ENCODE assay signal across 34 cellular contexts in genomic region chr4:36533944-36534343, GRCh38.
"Had no signal": no experiment of that assay in that cellular context is flagged by ENCODE, and none has a peak within 500 bp of the region (broad histone marks: within the 10 kb centered on the region; RNA-seq: fewer than 3 reads in every experiment).

No MANE protein-coding gene starts in this region.

- H3K36me3 ChIP-seq: adrenal gland, breast epithelium, gastrocnemius medialis, heart left ventricle had no signal

- H3K27ac ChIP-seq: adrenal gland, breast epithelium, coronary artery, dorsolateral prefrontal cortex, gastrocnemius medialis, heart left ventricle, VCaP had no signal

- H3K4me1 ChIP-seq: adrenal gland, breast epithelium, gastrocnemius medialis, heart left ventricle had no signal

- ATAC-seq: activated CD8-positive, alpha-beta T cell treated with anti-CD3 and anti-CD28 coated beads for 36 hours; activated naive CD8-positive, alpha-beta T cell treated with anti-CD3 and anti-CD28 coated beads, Interleukin-2, amount 50 U/mL, for 24 hours; gastrocnemius medialis; heart left ventricle; WTC11 had no signal

- H3K4me3 Mint-ChIP-seq: activated CD4-positive, alpha-beta T cell treated with anti-CD3 and anti-CD28 coated beads, Interleukin-2, amount 10 ng/mL, durations not matched to agents 7 days and 5 days; activated CD8-positive, alpha-beta T cell treated with anti-CD3 and anti-CD28 coated beads for 36 hours; activated naive CD4-positive, alpha-beta T cell treated with anti-CD3 and anti-CD28 coated beads for 36 hours; activated naive CD4-positive, alpha-beta T cell treated with anti-CD3 and anti-CD28 coated beads, Interleukin-2, amount 50 U/mL, for 24 hours; activated naive CD8-positive, alpha-beta T cell treated with anti-CD3 and anti-CD28 coated beads for 36 hours; activated naive CD8-positive, alpha-beta T cell treated with anti-CD3 and anti-CD28 coated beads, Interleukin-2, amount 50 U/mL, for 24 hours; activated T-helper 1 cell treated with anti-CD3 and anti-CD28 coated beads, Interleukin-12 subunit alpha, Interleukin-12 subunit beta, Interleukin-2, Interleukin-4 antibody, amounts not matched to agents 30 ng/mL and 10 ng/mL and 1 ng/mL, durations not matched to agents 14 hours and 24 hours and 36 hours; brain; central memory CD8-positive, alpha-beta T cell; dendritic cell treated with granulocyte-macrophage colony-stimulating factor and Interleukin-4, amounts not matched to agents 40 ng/mL and 50 ng/mL, for 4 days; endodermal cell; WTC11 had no signal

- H3K4me1 Mint-ChIP-seq: activated CD4-positive, alpha-beta T cell treated with anti-CD3 and anti-CD28 coated beads, Interleukin-2, amount 10 ng/mL, durations not matched to agents 7 days and 5 days; activated naive CD4-positive, alpha-beta T cell treated with anti-CD3 and anti-CD28 coated beads, Interleukin-2, amount 50 U/mL, for 24 hours; activated naive CD8-positive, alpha-beta T cell treated with anti-CD3 and anti-CD28 coated beads for 36 hours; activated naive CD8-positive, alpha-beta T cell treated with anti-CD3 and anti-CD28 coated beads, Interleukin-2, amount 50 U/mL, for 24 hours; brain; central memory CD8-positive, alpha-beta T cell had no signal

- H3K27me3 ChIP-seq: adrenal gland, breast epithelium, dorsolateral prefrontal cortex, gastrocnemius medialis, heart left ventricle had no signal

- DNase-seq: activated CD4-positive, alpha-beta T cell treated with anti-CD3 and anti-CD28 coated beads for 1 hour; activated CD4-positive, alpha-beta T cell treated with anti-CD3 and anti-CD28 coated beads for 4 hours; activated CD4-positive, alpha-beta T cell treated with anti-CD3 and anti-CD28 coated beads, Interleukin-2, amount 10 ng/mL, durations not matched to agents 7 days and 5 days; activated CD4-positive, alpha-beta T cell treated with anti-CD3 and anti-CD28 coated beads, Interleukin-2, amount 50 U/mL, for 4 hours; activated CD8-positive, alpha-beta memory T cell treated with anti-CD3 and anti-CD28 coated beads for 24 hours; activated CD8-positive, alpha-beta memory T cell treated with anti-CD3 and anti-CD28 coated beads, Interleukin-2, amount 50 U/mL, for 4 hours; activated CD8-positive, alpha-beta T cell treated with anti-CD3 and anti-CD28 coated beads for 36 hours; activated effector memory CD4-positive, alpha-beta T cell treated with anti-CD3 and anti-CD28 coated beads, Interleukin-2, amount 50 U/mL, for 16 hours; activated naive CD4-positive, alpha-beta T cell treated with anti-CD3 and anti-CD28 coated beads for 36 hours; activated naive CD8-positive, alpha-beta T cell treated with anti-CD3 and anti-CD28 coated beads for 36 hours; activated naive CD8-positive, alpha-beta T cell treated with anti-CD3 and anti-CD28 coated beads, Interleukin-2, amount 50 U/mL, for 24 hours; activated T-cell treated with anti-CD3 and anti-CD28 coated beads, Interleukin-2, amount 50 U/mL, for 1 hour; activated T-cell treated with anti-CD3 and anti-CD28 coated beads, Interleukin-2, amount 50 U/mL, for 48 hours; adrenal gland; amygdala; aorta; dorsolateral prefrontal cortex; effector memory CD4-positive, alpha-beta T cell; endodermal cell; foreskin fibroblast; gastrocnemius medialis; glutamatergic neuron; heart left ventricle; T-helper 2 cell had no signal

- H3K27me3 Mint-ChIP-seq: activated CD4-positive, alpha-beta T cell treated with anti-CD3 and anti-CD28 coated beads, Interleukin-2, amount 10 ng/mL, durations not matched to agents 7 days and 5 days; activated naive CD8-positive, alpha-beta T cell treated with anti-CD3 and anti-CD28 coated beads for 36 hours; activated naive CD8-positive, alpha-beta T cell treated with anti-CD3 and anti-CD28 coated beads, Interleukin-2, amount 50 U/mL, for 24 hours; dendritic cell treated with granulocyte-macrophage colony-stimulating factor and Interleukin-4, amounts not matched to agents 40 ng/mL and 50 ng/mL, for 4 days had no signal

- H3K4me3 ChIP-seq: adrenal gland, breast epithelium, coronary artery, dorsolateral prefrontal cortex, gastrocnemius medialis, heart left ventricle had no signal

- H3K9me3 Mint-ChIP-seq: activated naive CD4-positive, alpha-beta T cell treated with anti-CD3 and anti-CD28 coated beads, Interleukin-2, amount 50 U/mL, for 24 hours had no signal

- H3K27ac Mint-ChIP-seq: activated CD4-positive, alpha-beta T cell treated with anti-CD3 and anti-CD28 coated beads, Interleukin-2, amount 10 ng/mL, durations not matched to agents 7 days and 5 days; activated CD8-positive, alpha-beta T cell treated with anti-CD3 and anti-CD28 coated beads for 36 hours; activated naive CD4-positive, alpha-beta T cell treated with anti-CD3 and anti-CD28 coated beads for 36 hours; activated naive CD4-positive, alpha-beta T cell treated with anti-CD3 and anti-CD28 coated beads, Interleukin-2, amount 50 U/mL, for 24 hours; activated naive CD8-positive, alpha-beta T cell treated with anti-CD3 and anti-CD28 coated beads for 36 hours; activated naive CD8-positive, alpha-beta T cell treated with anti-CD3 and anti-CD28 coated beads, Interleukin-2, amount 50 U/mL, for 24 hours; activated T-helper 1 cell treated with anti-CD3 and anti-CD28 coated beads, Interleukin-12 subunit alpha, Interleukin-12 subunit beta, Interleukin-2, Interleukin-4 antibody, amounts not matched to agents 30 ng/mL and 10 ng/mL and 1 ng/mL, durations not matched to agents 14 hours and 24 hours and 36 hours; activated T-helper 2 cell treated with anti-CD3 and anti-CD28 coated beads, Interferon-gamma antibody, Interleukin-2, Interleukin-4, amounts not matched to agents 10 μg/mL and 5 μg/mL and 100 μg/mL, durations not matched to agents 14 hours and 24 hours and 36 hours; brain; dendritic cell treated with granulocyte-macrophage colony-stimulating factor and Interleukin-4, amounts not matched to agents 40 ng/mL and 50 ng/mL, for 4 days; endodermal cell; WTC11 had no signal

- H3K9me3 ChIP-seq: gastrocnemius medialis had no signal

- H3K36me3 Mint-ChIP-seq: activated naive CD4-positive, alpha-beta T cell treated with anti-CD3 and anti-CD28 coated beads, Interleukin-2, amount 50 U/mL, for 24 hours; activated naive CD8-positive, alpha-beta T cell treated with anti-CD3 and anti-CD28 coated beads for 36 hours; brain had no signal
